1 cellular context compared by ENCODE assay signal in genomic region chr19:54156953-54157352, GRCh38.
TF ChIP-seq lines count a peak whose summit lies in the region.

No MANE protein-coding gene starts in this region.

TF ChIP-seq in IMR-90, 13 proteins besides CTCF, POLR2A, EP300 and RAD21:
- TF ChIP-seq CEBPB (IDR thresholded peaks at IDR 0.05; ENCODE audit: low read depth, low read length) (no peak), FOS (IDR thresholded peaks at IDR 0.05; ENCODE audit: low read depth, low read length) (no peak), BHLHE40 (IDR thresholded peaks at IDR 0.05; ENCODE audit: low read depth, low read length) (no peak), MAFK (IDR thresholded peaks at IDR 0.05; ENCODE audit: low read depth, low read length) (no peak), RFX5 (IDR thresholded peaks at IDR 0.05; ENCODE audit: low read depth, low read length) (no peak)
- TF ChIP-seq, protein P1, sequence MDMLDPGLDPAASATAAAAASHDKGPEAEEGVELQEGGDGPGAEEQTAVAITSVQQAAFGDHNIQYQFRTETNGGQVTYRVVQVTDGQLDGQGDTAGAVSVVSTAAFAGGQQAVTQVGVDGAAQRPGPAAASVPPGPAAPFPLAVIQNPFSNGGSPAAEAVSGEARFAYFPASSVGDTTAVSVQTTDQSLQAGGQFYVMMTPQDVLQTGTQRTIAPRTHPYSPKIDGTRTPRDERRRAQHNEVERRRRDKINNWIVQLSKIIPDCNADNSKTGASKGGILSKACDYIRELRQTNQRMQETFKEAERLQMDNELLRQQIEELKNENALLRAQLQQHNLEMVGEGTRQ (IDR thresholded peaks at IDR 0.05; ENCODE audit: low read depth, low read length): no peak
- TF ChIP-seq, protein P2, sequence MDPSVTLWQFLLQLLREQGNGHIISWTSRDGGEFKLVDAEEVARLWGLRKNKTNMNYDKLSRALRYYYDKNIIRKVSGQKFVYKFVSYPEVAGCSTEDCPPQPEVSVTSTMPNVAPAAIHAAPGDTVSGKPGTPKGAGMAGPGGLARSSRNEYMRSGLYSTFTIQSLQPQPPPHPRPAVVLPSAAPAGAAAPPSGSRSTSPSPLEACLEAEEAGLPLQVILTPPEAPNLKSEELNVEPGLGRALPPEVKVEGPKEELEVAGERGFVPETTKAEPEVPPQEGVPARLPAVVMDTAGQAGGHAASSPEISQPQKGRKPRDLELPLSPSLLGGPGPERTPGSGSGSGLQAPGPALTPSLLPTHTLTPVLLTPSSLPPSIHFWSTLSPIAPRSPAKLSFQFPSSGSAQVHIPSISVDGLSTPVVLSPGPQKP (IDR thresholded peaks at IDR 0.05; ENCODE audit: borderline replicate concordance, low read depth, low read length): no peak
